10 cellular contexts compared by ENCODE assay signal in genomic region chr6:166830185-166830890, GRCh38.
DNase-seq lines count a peak whose midpoint lies in the region; ATAC-seq and TF ChIP-seq lines count a peak whose summit lies in the region.
"Had no signal": no experiment of that assay in that cellular context is flagged by ENCODE, and none has a peak within 500 bp of the region (broad histone marks: within the 10 kb centered on the region; RNA-seq: fewer than 3 reads in every experiment).

No MANE protein-coding gene starts in this region.

- ATAC-seq in GM18498 (IDR thresholded peaks at IDR 0.05; ENCODE audit: unreplicated experiment) (peak; percentile 93), GM19397 (IDR thresholded peaks at IDR 0.05; ENCODE audit: unreplicated experiment) (peak; percentile 91), HG03097 (IDR thresholded peaks at IDR 0.05; ENCODE audit: low FRiP score, unreplicated experiment) (peak; percentile 89)
- peak; percentile 84 to 91 for ATAC-seq in activated T-cell treated with anti-CD3 and anti-CD28 coated beads, Interleukin-2, amount 50 U/mL, for 72 hours (replicated peaks in 1 of 2)

- no peaks in the 10 kb centered on the region for H3K79me1 ChIP-seq in mesenchymal stem cell (replicated peaks; ENCODE audit: low read length, poor library complexity, severe bottlenecking)

- TF ChIP-seq CTCF in OCI-LY7 (conservative IDR thresholded peaks at IDR 0.05; ENCODE audit: low read length) = no peak

- no peak overlapping the region for H3K4me2 ChIP-seq in OCI-LY7 (ENCODE audit: low read length)
- H3K4me2 ChIP-seq in mesenchymal stem cell (ENCODE audit: low read length, poor library complexity, severe bottlenecking) = no peak overlapping the region

- H3K79me2 ChIP-seq in OCI-LY7 (ENCODE audit: insufficient read depth, low read depth, low read length) = no peaks in the 10 kb centered on the region

- no peak overlapping the region for H3K27ac ChIP-seq in OCI-LY7 (ENCODE audit: low read depth, low read length, poor library complexity, severe bottlenecking)
- H3K27ac ChIP-seq in mesenchymal stem cell (ENCODE audit: low read length, poor library complexity, severe bottlenecking) = no peak overlapping the region

- H3K27me3 ChIP-seq in mesenchymal stem cell (ENCODE audit: control insufficient read depth in 1 of 2, insufficient read depth in 1 of 2, low read length in 2 of 2) = no peaks in the 10 kb centered on the region

- H3K36me3 Mint-ChIP-seq in activated T-cell treated with anti-CD3 and anti-CD28 coated beads, Interleukin-2, amount 50 U/mL, for 72 hours (ENCODE audit: insufficient read depth in 2 of 2) = peaks cover 3 to 6% of the 10 kb centered on the region in 2 donors

- H4K8ac ChIP-seq in mesenchymal stem cell (ENCODE audit: low read length) = no peak overlapping the region

- H3K18ac ChIP-seq in mesenchymal stem cell (ENCODE audit: low read depth in 1 of 2, low read length in 2 of 2) = no peak overlapping the region

- no peak overlapping the region for H2BK120ac ChIP-seq in mesenchymal stem cell (ENCODE audit: low read depth, low read length)

- CTCF ChIA-PET in OCI-LY7 (lab: Charles Lee; ENCODE audit: unreplicated experiment) = no interaction called here

- no peak overlapping the region for H2BK5ac ChIP-seq in mesenchymal stem cell (ENCODE audit: low read depth, low read length, poor library complexity, severe bottlenecking)

- no peak overlapping the region for H2BK12ac ChIP-seq in mesenchymal stem cell (ENCODE audit: low read length in 2 of 2)

- H3K4ac ChIP-seq in mesenchymal stem cell (ENCODE audit: low read depth in 1 of 2, low read length in 2 of 2) = no peak overlapping the region

- WGBS in mesenchymal stem cell = 74% methylated on average over 7 of the region's 8 CpGs

- no peak overlapping the region for H2BK15ac ChIP-seq in mesenchymal stem cell (ENCODE audit: low read depth, poor library complexity, severe bottlenecking)

- no peak overlapping the region for H3K14ac ChIP-seq in mesenchymal stem cell (ENCODE audit: low read length in 2 of 2)

- H3K9me3 Mint-ChIP-seq in activated T-cell treated with anti-CD3 and anti-CD28 coated beads, Interleukin-2, amount 50 U/mL, for 72 hours = peaks cover 1 to 7% of the 10 kb centered on the region in 2 donors

- H4K91ac ChIP-seq in mesenchymal stem cell (ENCODE audit: low read length) = no peak overlapping the region

- H3K4me1 ChIP-seq in OCI-LY7 (ENCODE audit: insufficient read depth, low read length, poor library complexity, severe bottlenecking) (no peaks in the 10 kb centered on the region), mesenchymal stem cell (ENCODE audit: control insufficient read depth, insufficient read depth, low read depth, low read length) (peaks cover 3% of the 10 kb centered on the region)

- H3K27ac Mint-ChIP-seq in activated T-cell treated with anti-CD3 and anti-CD28 coated beads, Interleukin-2, amount 50 U/mL, for 72 hours = no peak overlapping the region

- H3K4me1 Mint-ChIP-seq in activated T-cell treated with anti-CD3 and anti-CD28 coated beads, Interleukin-2, amount 50 U/mL, for 72 hours (ENCODE audit: low read depth) = peaks cover 13% of the 10 kb centered on the region

- no peak overlapping the region for H2AFZ ChIP-seq in OCI-LY7 (ENCODE audit: low read length)
- no peak overlapping the region for H2AFZ ChIP-seq in mesenchymal stem cell (ENCODE audit: low read depth, low read length)

- no peak overlapping the region for H2AK5ac ChIP-seq in mesenchymal stem cell (ENCODE audit: low read length, severe bottlenecking)

- no peak overlapping the region for H3K9ac ChIP-seq in mesenchymal stem cell (ENCODE audit: low read length)

- H4K20me1 ChIP-seq in OCI-LY7 (ENCODE audit: insufficient read depth, low read length) = no peaks in the 10 kb centered on the region

- H3K23ac ChIP-seq in mesenchymal stem cell (ENCODE audit: low read length in 2 of 2) = no peak overlapping the region

- DNase-seq in activated T-cell treated with anti-CD3 and anti-CD28 coated beads, Interleukin-2, amount 50 U/mL, for 72 hours = peak; percentile 34 to 63
- DNase-seq in NCI-H774 (lab: John Stamatoyannopoulos, UW) (no peak), OCI-LY7 (ENCODE audit: low spot score) (no peak), mesenchymal stem cell (no peak), HK-2 (ENCODE audit: unreplicated experiment) (no peak)
- DNase-seq: GF-D8, NCI-H1930 had no signal

- POLR2A ChIA-PET in OCI-LY7 (lab: Charles Lee) = interaction anchor here (0.9 kb wide), 1 partner anchor 418 kb away, joined by 3 read pairs; no protein-coding TSS in a partner anchor

- no peaks in the 10 kb centered on the region for H3K9me2 ChIP-seq in OCI-LY7 (ENCODE audit: insufficient read depth, low read length)

- intact Hi-C loops in OCI-LY7 (cut with micrococcal nuclease; ENCODE audit: unreplicated experiment) = no loop called here

- H3K4me3 Mint-ChIP-seq in activated T-cell treated with anti-CD3 and anti-CD28 coated beads, Interleukin-2, amount 50 U/mL, for 72 hours = peak overlapping the region in 1 of 2 donors; percentile 1

- H3K36me3 ChIP-seq in OCI-LY7 (ENCODE audit: insufficient read depth, low read length) (no peaks in the 10 kb centered on the region), mesenchymal stem cell (ENCODE audit: control insufficient read depth in 1 of 2, insufficient read depth in 2 of 2, low read depth in 1 of 2, low read length in 2 of 2) (no peaks in the 10 kb centered on the region)

- H3K4me3 ChIP-seq in OCI-LY7 (ENCODE audit: low read depth, low read length, poor library complexity, severe bottlenecking) (no peak overlapping the region), mesenchymal stem cell (ENCODE audit: insufficient read depth in 1 of 2, low read depth in 1 of 2, low read length in 2 of 2) (no peak overlapping the region)

- BruUV-seq in OCI-LY7 (replicated peaks; lab: Mats Ljungman, UMichigan) = no TSS peak

- H3K9me3 ChIP-seq in OCI-LY7 (ENCODE audit: low read length) = no peaks in the 10 kb centered on the region
- no peaks in the 10 kb centered on the region for H3K9me3 ChIP-seq in mesenchymal stem cell (ENCODE audit: control insufficient read depth, low read length)

- peaks cover 5% of the 10 kb centered on the region for H3K27me3 Mint-ChIP-seq in activated T-cell treated with anti-CD3 and anti-CD28 coated beads, Interleukin-2, amount 50 U/mL, for 72 hours (ENCODE audit: low read depth)

Comparison
In these comparisons a context has a peak if more than half of its experiments do, and no peak if none do; other contexts are left out.
1. DNase-seq: peak in activated T-cell treated with anti-CD3 and anti-CD28 coated beads, Interleukin-2, amount 50 U/mL, for 72 hours (2 of 2); none in NCI-H774 (single experiment), OCI-LY7 (single experiment), mesenchymal stem cell (single experiment) and HK-2 (single experiment).
2. Peak in every context shown above with its lines, with median percentiles within 50 percentile points of each other: ATAC-seq.